8 cellular contexts compared by ENCODE assay signal in genomic region chr6:157379656-157380457, GRCh38. TPM values are rescaled to one million over a fixed set of nuclear protein-coding genes. Genes with fewer than 3 reads are reported as not detected.
DNase-seq lines count a peak whose midpoint lies in the region; ATAC-seq and TF ChIP-seq lines count a peak whose summit lies in the region.

No MANE protein-coding gene starts in this region.

- no peaks in the 10 kb centered on the region for H3K9me3 ChIP-seq in ovary
- H3K9me3 ChIP-seq in thymus (ENCODE audit: control insufficient read depth), result no peaks in the 10 kb centered on the region

- 0 to 1% (median 1%) methylated on average over 28 to 45 of the region's 45 CpGs for WGBS in ovary, 3 donors
- 2% methylated on average over 45 of the region's 45 CpGs for WGBS in thymus

- peak overlapping the region; percentile 72 for H3K27ac Mint-ChIP-seq in activated naive CD8-positive, alpha-beta T cell treated with anti-CD3 and anti-CD28 coated beads for 36 hours

- ATAC-seq in HG02763 (IDR thresholded peaks at IDR 0.05; ENCODE audit: unreplicated experiment) (peak; percentile 70), Right ventricle myocardium inferior (peak; percentile 94)

- H3K4me1 ChIP-seq in ovary (ENCODE audit: insufficient read depth) (peaks cover 4% of the 10 kb centered on the region), thymus (ENCODE audit: control insufficient read depth, insufficient read depth, low read length) (peaks cover 10% of the 10 kb centered on the region)

- peak overlapping the region; percentile 83 to 93 for H3K27ac ChIP-seq in ovary
- peak overlapping the region; percentile 80 for H3K27ac ChIP-seq in thymus (ENCODE audit: low read depth)

- H3K36me3 Mint-ChIP-seq in activated naive CD8-positive, alpha-beta T cell treated with anti-CD3 and anti-CD28 coated beads for 36 hours, result peaks cover 5% of the 10 kb centered on the region

- peak overlapping the region; percentile 75 for H3K4me3 Mint-ChIP-seq in activated naive CD8-positive, alpha-beta T cell treated with anti-CD3 and anti-CD28 coated beads for 36 hours

- peaks cover 13% of the 10 kb centered on the region for H3K27me3 Mint-ChIP-seq in activated naive CD8-positive, alpha-beta T cell treated with anti-CD3 and anti-CD28 coated beads for 36 hours

- TF ChIP-seq CTCF in GM12875 (IDR thresholded peaks at IDR 0.05; ENCODE audit: borderline replicate concordance, insufficient read depth, low read depth, low read length) (no peak), ovary (IDR thresholded peaks at IDR 0.05) (no peak)

- H3K4me3 ChIP-seq in GM12875 (ENCODE audit: low read depth, low read length) (peak overlapping the region; percentile 74), ovary (peak overlapping the region; percentile 78), thymus (ENCODE audit: low read length) (peak overlapping the region; percentile 79)

- intact Hi-C loops in Right ventricle myocardium inferior (cut with DNase I), result loop anchor here (2.0 to 10.0 kb wide), 5 partner anchors 52 to 287 kb away; partner anchors contain the start of gene TMEM242
- intact Hi-C loops in ovary (cut with DNase I), result loop anchor here in 1 of 4 donors (5.0 kb wide), 1 partner anchor 57 kb away; no protein-coding TSS in a partner anchor

- TF ChIP-seq POLR2A in ovary (IDR thresholded peaks at IDR 0.05), result no peak

- peaks cover 28% of the 10 kb centered on the region for H3K4me1 Mint-ChIP-seq in activated naive CD8-positive, alpha-beta T cell treated with anti-CD3 and anti-CD28 coated beads for 36 hours

- no peaks in the 10 kb centered on the region for H3K27me3 ChIP-seq in ovary
- peaks cover 3% of the 10 kb centered on the region for H3K27me3 ChIP-seq in thymus (ENCODE audit: control insufficient read depth, insufficient read depth)

- no peaks in the 10 kb centered on the region for H3K36me3 ChIP-seq in ovary
- H3K36me3 ChIP-seq in thymus (ENCODE audit: control insufficient read depth, insufficient read depth), result no peaks in the 10 kb centered on the region

- no peaks in the 10 kb centered on the region for H3K9me3 Mint-ChIP-seq in activated naive CD8-positive, alpha-beta T cell treated with anti-CD3 and anti-CD28 coated beads for 36 hours

- TF ChIP-seq EP300 in ovary (IDR thresholded peaks at IDR 0.05), result no peak

- peak; percentile 89 for DNase-seq in NCI-H128 (lab: John Stamatoyannopoulos, UW; ENCODE audit: unreplicated experiment)
- peak; percentile 85 for DNase-seq in SKM-1 treated with dmso at 0.1 percent for 144 hours (lab: John Stamatoyannopoulos, UW; ENCODE audit: unreplicated experiment)
- DNase-seq in activated naive CD8-positive, alpha-beta T cell treated with anti-CD3 and anti-CD28 coated beads for 36 hours, result peak; percentile 85
- DNase-seq in Right ventricle myocardium inferior (ENCODE audit: missing footprints), result peak; percentile 95
- DNase-seq in ovary, result peak; percentile 86 to 91 (median 89)

RNA-seq across cellular contexts. Expression of gene ZDHHC14, which starts 1.1 kb away (rescaled TPM):
- 1 to 10 TPM; 2.9 to 3.5 TPM for total RNA-seq in activated naive CD8-positive, alpha-beta T cell treated with anti-CD3 and anti-CD28 coated beads for 36 hours
- 12.7 TPM for total RNA-seq in Right ventricle myocardium inferior
- 1 to 10 TPM; 4.9 to 9.2 (median 5.9) TPM for total RNA-seq in ovary
- 10 to 100 TPM in 1 of 2 donors, 1 to 10 TPM in 1; 5.9 to 16.4 TPM for polyA plus RNA-seq in ovary
- polyA plus RNA-seq in thymus, result 7.5 TPM

RNA-seq across cellular contexts. Expression of gene TMEM242, which starts 56.5 kb away (rescaled TPM):
- total RNA-seq in activated naive CD8-positive, alpha-beta T cell treated with anti-CD3 and anti-CD28 coated beads for 36 hours, result 10 to 100 TPM; 10.2 to 10.5 TPM
- total RNA-seq in Right ventricle myocardium inferior (19.4 TPM), ovary (10 to 100 TPM in 4 of 7 donors, 1 to 10 TPM in 3; 5.5 to 12.1 (median 10.1) TPM)
- polyA plus RNA-seq in ovary (10 to 100 TPM in 1 of 2 donors, 1 to 10 TPM in 1; 7.4 to 11.1 TPM), thymus (9.6 TPM)

Comparison
In these comparisons a context has a peak if more than half of its experiments do, and no peak if none do; other contexts are left out.
1. Peak in every context shown above with its lines: DNase-seq, ATAC-seq, H3K4me3 ChIP-seq and H3K27ac ChIP-seq.